In the genomic region with DNA sequence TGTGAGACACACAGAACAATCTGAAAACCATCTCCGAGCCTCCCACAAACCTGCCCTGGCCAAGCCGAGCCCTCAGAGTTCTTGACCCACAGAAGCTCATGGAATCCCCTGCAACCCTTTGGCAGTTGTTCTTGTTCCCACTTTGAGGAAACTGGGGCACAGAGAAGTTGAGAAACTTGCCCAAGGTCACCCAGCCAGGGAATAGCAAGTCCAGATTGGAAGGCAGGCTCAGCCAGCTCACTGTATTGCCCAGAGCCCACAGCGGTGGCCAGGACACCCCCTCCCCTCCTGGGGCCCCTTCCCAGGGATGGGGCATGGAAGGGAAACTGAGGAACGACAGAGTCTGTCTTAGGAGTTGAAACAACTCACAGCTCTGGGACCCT, we compare ENCODE assay signal across 8 cellular contexts. TPM values are rescaled to one million over a fixed set of nuclear protein-coding genes. Genes with fewer than 3 reads are reported as not detected.
A peak's percentile ranks its signal among the peaks of the same experiment; 100 is the strongest.
DNase-seq lines count a peak whose midpoint lies in the region; ATAC-seq, FAIRE-seq and TF ChIP-seq lines count a peak whose summit lies in the region.

No MANE protein-coding gene starts in this region.

- no peaks in the 10 kb centered on the region; the same call in 1 of the 2 replicates for H4K20me1 ChIP-seq in GM23338 (replicated peaks; ENCODE audit: insufficient read depth)
- H4K20me1 ChIP-seq in keratinocyte (ENCODE audit: control insufficient read depth, extremely low read depth, insufficient read depth, low read length), result no peaks in the 10 kb centered on the region

- no peak for TF ChIP-seq CTCF in GM23338 (conservative IDR thresholded peaks at IDR 0.05; ENCODE audit: low read depth in 2 of 2)
- TF ChIP-seq CTCF in keratinocyte (optimal IDR thresholded peaks at IDR 0.05 in 1 of 3, IDR thresholded peaks at IDR 0.05 in 1 of 3, conservative IDR thresholded peaks at IDR 0.05 in 1 of 3; ENCODE audit: extremely low read depth in 1 of 3, insufficient read depth in 2 of 3, low read length in 3 of 3), result no peak
- no peak for TF ChIP-seq CTCF in spleen (IDR thresholded peaks at IDR 0.05 in 8 of 11, conservative IDR thresholded peaks at IDR 0.05 in 3 of 11)

- 0 out of 2 replicates have a peak, but pooled peaks cover 9% of the 10 kb centered on the region for H3F3A ChIP-seq in GM23338 (replicated peaks; ENCODE audit: low read depth)

- no peak for DNase-seq in GM23338 (ENCODE audit: low spot score)
- no peak for DNase-seq in activated T-helper 2 cell treated with anti-CD3 and anti-CD28 coated beads, Interferon-gamma antibody, Interleukin-2, Interleukin-4, amounts not matched to agents 10 μg/mL and 5 μg/mL and 100 μg/mL, durations not matched to agents 14 hours and 24 hours and 36 hours (ENCODE audit: low spot score)
- DNase-seq in keratinocyte (ENCODE audit: low read depth, low spot score), result no peak
- DNase-seq in spleen, result no peak
- no peak for DNase-seq in stimulated activated CD4-positive, alpha-beta T cell treated with anti-CD3 and anti-CD28 coated beads, Interleukin-1b, Interleukin-23, amount 100 ng/mL, for 48 hours
- no peak for DNase-seq in NCI-H146 treated with DMSO at 0.1 percent for 48 hours (lab: John Stamatoyannopoulos, UW; ENCODE audit: unreplicated experiment)

- H3K4me1 Mint-ChIP-seq in GM23338, result peaks cover 4% of the 10 kb centered on the region; the same call in 2 of the 3 replicates
- peaks cover 15% of the 10 kb centered on the region for H3K4me1 Mint-ChIP-seq in activated T-helper 2 cell treated with anti-CD3 and anti-CD28 coated beads, Interferon-gamma antibody, Interleukin-2, Interleukin-4, amounts not matched to agents 10 μg/mL and 5 μg/mL and 100 μg/mL, durations not matched to agents 14 hours and 24 hours and 36 hours (ENCODE audit: low read depth)

- H3K9me1 ChIP-seq in keratinocyte (ENCODE audit: control insufficient read depth, extremely low read depth, insufficient read depth, low read length), result peaks cover 2% of the 10 kb centered on the region

- H3K9me2 ChIP-seq in GM23338 (ENCODE audit: insufficient read depth), result no peaks in the 10 kb centered on the region

- no peak for TF ChIP-seq POLR2A in spleen (IDR thresholded peaks at IDR 0.05)

- H3K36me3 ChIP-seq in GM23338 (ENCODE audit: insufficient read depth) (no peaks in the 10 kb centered on the region), keratinocyte (ENCODE audit: control insufficient read depth in 2 of 2, extremely low read depth in 1 of 2, insufficient read depth in 2 of 2, low read length in 2 of 2) (no peaks in the 10 kb centered on the region), spleen (peaks cover 0 to 18% (median 0%) of the 10 kb centered on the region in 6 donors)

- H3K27ac ChIP-seq in GM23338 (ENCODE audit: low read depth) (0 out of 2 replicates have a peak overlapping the region, but pooled peaks have one; percentile 50), keratinocyte (ENCODE audit: control insufficient read depth, insufficient read depth, low read length) (peak overlapping the region; percentile 91), spleen (peak overlapping the region; percentile 32 to 96 (median 90))

- WGBS in spleen, 5 donors, result 44 to 72% (median 68%) methylated on average over 3 to 4 of the region's 4 CpGs

- H2AFZ ChIP-seq in GM23338, result no peak overlapping the region
- H2AFZ ChIP-seq in keratinocyte (ENCODE audit: control insufficient read depth, low read length), result no peak overlapping the region

- H3K4me3 ChIP-seq in GM23338, result peak overlapping the region; percentile 70; the same call in 1 of the 2 replicates
- peak overlapping the region; percentile 76 to 90 (median 79) for H3K4me3 ChIP-seq in keratinocyte (ENCODE audit: control insufficient read depth in 2 of 3, extremely low read depth in 1 of 3, insufficient read depth in 2 of 3, low read depth in 1 of 3, low read length in 3 of 3)
- H3K4me3 ChIP-seq in spleen, result peak overlapping the region in 2 of 8 donors; percentile 83 to 90

- H3K9me3 ChIP-seq in keratinocyte (ENCODE audit: control insufficient read depth, low read depth, low read length) (no peaks in the 10 kb centered on the region), spleen (no peaks in the 10 kb centered on the region)

- ATAC-seq in GM23338, result no peak
- ATAC-seq in GM21786 (IDR thresholded peaks at IDR 0.05; ENCODE audit: unreplicated experiment), result no peak
- no peak for ATAC-seq in HG02798 (IDR thresholded peaks at IDR 0.05; ENCODE audit: poor library complexity, unreplicated experiment)

- H3K27me3 ChIP-seq in GM23338 (ENCODE audit: insufficient read depth) (no peaks in the 10 kb centered on the region), keratinocyte (ENCODE audit: control insufficient read depth, extremely low read depth, insufficient read depth, low read length) (no peaks in the 10 kb centered on the region), spleen (replicated peaks in 1 of 7) (no peaks in the 10 kb centered on the region)

- no peak overlapping the region; the same call in 1 of the 2 replicates for H3K27ac Mint-ChIP-seq in GM23338
- no peak overlapping the region for H3K27ac Mint-ChIP-seq in activated T-helper 2 cell treated with anti-CD3 and anti-CD28 coated beads, Interferon-gamma antibody, Interleukin-2, Interleukin-4, amounts not matched to agents 10 μg/mL and 5 μg/mL and 100 μg/mL, durations not matched to agents 14 hours and 24 hours and 36 hours

- peak overlapping the region; percentile 75 for H3K9ac ChIP-seq in keratinocyte (ENCODE audit: control insufficient read depth, extremely low read depth, insufficient read depth, low read length)

- dilution Hi-C loops in keratinocyte (cut with MboI; ENCODE audit: extremely low pct_ligation_motif_present, low sequenced_read_pairs), result no loop called here

- H3K79me2 ChIP-seq in GM23338 (replicated peaks; ENCODE audit: insufficient read depth) (peaks cover 12% of the 10 kb centered on the region), keratinocyte (ENCODE audit: control insufficient read depth, insufficient read depth, low read length) (peaks cover 4% of the 10 kb centered on the region)

- H3K4me2 ChIP-seq in GM23338 (peak overlapping the region; percentile 86; the same call in 1 of the 2 replicates), keratinocyte (ENCODE audit: control insufficient read depth, extremely low read depth, insufficient read depth, low read depth, low read length) (peak overlapping the region; percentile 73)

- no peaks in the 10 kb centered on the region for H3K9me3 Mint-ChIP-seq in GM23338
- H3K9me3 Mint-ChIP-seq in activated T-helper 2 cell treated with anti-CD3 and anti-CD28 coated beads, Interferon-gamma antibody, Interleukin-2, Interleukin-4, amounts not matched to agents 10 μg/mL and 5 μg/mL and 100 μg/mL, durations not matched to agents 14 hours and 24 hours and 36 hours, result no peaks in the 10 kb centered on the region

- peak overlapping the region; percentile 93; the same call in 2 of the 3 replicates for H3K4me3 Mint-ChIP-seq in GM23338
- H3K4me3 Mint-ChIP-seq in activated T-helper 2 cell treated with anti-CD3 and anti-CD28 coated beads, Interferon-gamma antibody, Interleukin-2, Interleukin-4, amounts not matched to agents 10 μg/mL and 5 μg/mL and 100 μg/mL, durations not matched to agents 14 hours and 24 hours and 36 hours (ENCODE audit: low read depth), result peak overlapping the region; percentile 80

- FAIRE-seq in keratinocyte (lab: Jason Lieb, UNC), result peak; percentile 36

- peaks cover 15% of the 10 kb centered on the region for H3K36me3 Mint-ChIP-seq in GM23338 (ENCODE audit: low read depth)
- peaks cover 8% of the 10 kb centered on the region for H3K36me3 Mint-ChIP-seq in activated T-helper 2 cell treated with anti-CD3 and anti-CD28 coated beads, Interferon-gamma antibody, Interleukin-2, Interleukin-4, amounts not matched to agents 10 μg/mL and 5 μg/mL and 100 μg/mL, durations not matched to agents 14 hours and 24 hours and 36 hours (ENCODE audit: low read depth)

- peaks cover 11% of the 10 kb centered on the region for H3K27me3 Mint-ChIP-seq in GM23338 (ENCODE audit: insufficient read depth, low read depth, poor library complexity)
- no peaks in the 10 kb centered on the region for H3K27me3 Mint-ChIP-seq in activated T-helper 2 cell treated with anti-CD3 and anti-CD28 coated beads, Interferon-gamma antibody, Interleukin-2, Interleukin-4, amounts not matched to agents 10 μg/mL and 5 μg/mL and 100 μg/mL, durations not matched to agents 14 hours and 24 hours and 36 hours (ENCODE audit: low read depth)

- intact Hi-C loops in activated T-helper 2 cell treated with anti-CD3 and anti-CD28 coated beads, Interferon-gamma antibody, Interleukin-2, Interleukin-4, amounts not matched to agents 10 μg/mL and 5 μg/mL and 100 μg/mL, durations not matched to agents 14 hours and 24 hours and 36 hours (cut with micrococcal nuclease), result no loop called here
- intact Hi-C loops in spleen (cut with DNase I; ENCODE audit: low total_unique reads), result no loop called here

- H3K4me1 ChIP-seq in GM23338 (ENCODE audit: insufficient read depth) (peaks cover 11% of the 10 kb centered on the region; the same call in 1 of the 2 replicates), keratinocyte (ENCODE audit: control insufficient read depth, extremely low read depth, insufficient read depth, low read length) (peaks cover 30% of the 10 kb centered on the region), spleen (peaks cover 11 to 48% (median 35%) of the 10 kb centered on the region in 6 donors)

RNA-seq across cellular contexts. Expression of a gene that starts 1.8 kb away (rescaled TPM):
- 37.9 and 42.3 TPM in 2 replicates for total RNA-seq in GM23338 (2014; rRNA removed; shearing (Covaris generic))
- polyA plus RNA-seq in GM23338 (2016; fragmentation: Nextera tagmentation; extraction: Ambion mirVana) (5.4 and 6.1 TPM in 2 replicates), keratinocyte (0.71 to 1.1 TPM (median 1.00 TPM) in 3 replicates), spleen (1 to 10 TPM; 1.5 to 4.7 (median 1.7) TPM)
- total RNA-seq in activated T-helper 2 cell treated with anti-CD3 and anti-CD28 coated beads, Interferon-gamma antibody, Interleukin-2, Interleukin-4, amounts not matched to agents 10 μg/mL and 5 μg/mL and 100 μg/mL, durations not matched to agents 14 hours and 24 hours and 36 hours, result 9.8 and 10.6 TPM in 2 replicates
- polyA plus RNA-seq in keratinocyte (2011; ENCODE audit: low read depth), result 6.3 TPM
- polyA plus RNA-seq in keratinocyte (2011; cell fraction: cytosol; rRNA removed), result 0.68 and 1.3 TPM in 2 replicates
- polyA plus RNA-seq in keratinocyte (2011; cell fraction: nucleus; rRNA removed), result 2.9 and 3.6 TPM in 2 replicates
- polyA plus RNA-seq in keratinocyte (2012; ENCODE audit: low replicate concordance), result 1.5 and 3.8 TPM in 2 replicates
- 2.1 to 3.7 TPM (median 3.1 TPM) in 3 replicates for polyA minus RNA-seq in keratinocyte
- polyA minus RNA-seq in keratinocyte (2011; cell fraction: cytosol; rRNA and poly(A)+ RNA removed), result 6.3 TPM
- 5.3 and 7.0 TPM in 2 replicates for polyA minus RNA-seq in keratinocyte (2011; cell fraction: nucleus; rRNA and poly(A)+ RNA removed)
- total RNA-seq in spleen, result 10 to 100 TPM in 3 of 7 donors, 1 to 10 TPM in 4; 6.2 to 14.8 (median 9.4) TPM

RNA-seq across cellular contexts. Expression of a gene that starts 22.8 kb away (rescaled TPM):
- total RNA-seq in GM23338 (2014; rRNA removed; shearing (Covaris generic)), result 104 and 118 TPM in 2 replicates
- polyA plus RNA-seq in GM23338 (2016; fragmentation: Nextera tagmentation; extraction: Ambion mirVana), result 401 and 463 TPM in 2 replicates
- 131 and 137 TPM in 2 replicates for total RNA-seq in activated T-helper 2 cell treated with anti-CD3 and anti-CD28 coated beads, Interferon-gamma antibody, Interleukin-2, Interleukin-4, amounts not matched to agents 10 μg/mL and 5 μg/mL and 100 μg/mL, durations not matched to agents 14 hours and 24 hours and 36 hours
- polyA plus RNA-seq in keratinocyte, result 118 to 211 TPM (median 143 TPM) in 3 replicates
- polyA plus RNA-seq in keratinocyte (2011; ENCODE audit: low read depth), result 76.7 TPM
- polyA plus RNA-seq in keratinocyte (2011; cell fraction: cytosol; rRNA removed), result 128 and 190 TPM in 2 replicates
- polyA plus RNA-seq in keratinocyte (2011; cell fraction: nucleus; rRNA removed), result 44.4 and 51.0 TPM in 2 replicates
- 165 and 197 TPM in 2 replicates for polyA plus RNA-seq in keratinocyte (2012; ENCODE audit: low replicate concordance)
- 40.4 to 93.4 TPM (median 80.7 TPM) in 3 replicates for polyA minus RNA-seq in keratinocyte
- 119 TPM for polyA minus RNA-seq in keratinocyte (2011; cell fraction: cytosol; rRNA and poly(A)+ RNA removed)
- 9.8 and 13.0 TPM in 2 replicates for polyA minus RNA-seq in keratinocyte (2011; cell fraction: nucleus; rRNA and poly(A)+ RNA removed)
- 100 to 1,000 TPM in 2 of 7 donors, 10 to 100 TPM in 5; 39.6 to 190 (median 55.5) TPM for total RNA-seq in spleen
- 100 to 1,000 TPM; 137 to 183 (median 164) TPM for polyA plus RNA-seq in spleen

RNA-seq across cellular contexts. Expression of a gene that starts 32.7 kb away (rescaled TPM):
- total RNA-seq in GM23338 (2014; rRNA removed; shearing (Covaris generic)), result 44.5 and 46.5 TPM in 2 replicates
- 12.3 and 13.5 TPM in 2 replicates for polyA plus RNA-seq in GM23338 (2016; fragmentation: Nextera tagmentation; extraction: Ambion mirVana)
- 41.6 and 42.3 TPM in 2 replicates for total RNA-seq in activated T-helper 2 cell treated with anti-CD3 and anti-CD28 coated beads, Interferon-gamma antibody, Interleukin-2, Interleukin-4, amounts not matched to agents 10 μg/mL and 5 μg/mL and 100 μg/mL, durations not matched to agents 14 hours and 24 hours and 36 hours
- 19.2 to 32.5 TPM (median 22.8 TPM) in 3 replicates for polyA plus RNA-seq in keratinocyte
- 5.5 TPM for polyA plus RNA-seq in keratinocyte (2011; ENCODE audit: low read depth)
- polyA plus RNA-seq in keratinocyte (2011; cell fraction: cytosol; rRNA removed), result 11.0 and 17.3 TPM in 2 replicates
- 58.8 and 76.3 TPM in 2 replicates for polyA plus RNA-seq in keratinocyte (2011; cell fraction: nucleus; rRNA removed)
- 16.2 and 17.1 TPM in 2 replicates for polyA plus RNA-seq in keratinocyte (2012; ENCODE audit: low replicate concordance)
- polyA minus RNA-seq in keratinocyte, result 17.9 to 25.2 TPM (median 20.5 TPM) in 3 replicates
- polyA minus RNA-seq in keratinocyte (2011; cell fraction: cytosol; rRNA and poly(A)+ RNA removed), result 37.8 TPM
- polyA minus RNA-seq in keratinocyte (2011; cell fraction: nucleus; rRNA and poly(A)+ RNA removed), result 19.1 and 22.9 TPM in 2 replicates
- 10 to 100 TPM; 31.2 to 64.6 (median 36.6) TPM for total RNA-seq in spleen
- 10 to 100 TPM; 21.2 to 25.1 (median 21.7) TPM for polyA plus RNA-seq in spleen
